In genomic region chr1:33018112-33018511, GRCh38 we compare ENCODE assay signal across 21 cellular contexts.
"Had no signal": no experiment of that assay in that cellular context is flagged by ENCODE, and none has a peak within 500 bp of the region (broad histone marks: within the 10 kb centered on the region; RNA-seq: fewer than 3 reads in every experiment).

No MANE protein-coding gene starts in this region.

- H3K9me3 Mint-ChIP-seq: activated B cell treated with CpG ODN at 0.5 μM for 24 hours; central memory CD8-positive, alpha-beta T cell; mesothelial cell of epicardium; nephron progenitor cell had no signal

- H3K4me3 Mint-ChIP-seq: activated B cell treated with CpG ODN at 0.5 μM for 24 hours; central memory CD8-positive, alpha-beta T cell; mesothelial cell of epicardium; nephron progenitor cell had no signal

- H3K4me1 Mint-ChIP-seq: activated B cell treated with CpG ODN at 0.5 μM for 24 hours; central memory CD8-positive, alpha-beta T cell; mesothelial cell of epicardium had no signal

- H3K27ac Mint-ChIP-seq: activated B cell treated with CpG ODN at 0.5 μM for 24 hours, mesothelial cell of epicardium, nephron progenitor cell had no signal

- H3K27me3 Mint-ChIP-seq: activated B cell treated with CpG ODN at 0.5 μM for 24 hours; central memory CD8-positive, alpha-beta T cell had no signal

- DNase-seq: activated B cell treated with CpG ODN at 0.5 μM for 24 hours; activated CD4-positive, alpha-beta T cell treated with anti-CD3 and anti-CD28 coated beads, Interleukin-2, amount 50 U/mL, for 4 hours; activated effector memory CD4-positive, alpha-beta T cell treated with Interleukin-2 at 50 U/mL for 16 hours; aorta; brain microvascular endothelial cell; gastrocnemius medialis; heart left ventricle; kidney; nephron progenitor cell; nucleus accumbens; Right ventricle myocardium superior; spleen; stimulated activated CD8-positive, alpha-beta memory T cell treated with anti-CD3 and anti-CD28 coated beads, Interleukin-4, amount 100 ng/mL, for 48 hours; stimulated activated naive CD4-positive, alpha-beta T cell treated with Interleukin-2 at 50 U/mL for 16 hours; SW 1271; T-helper 9 cell; transverse colon; uterus had no signal

- ATAC-seq: gastrocnemius medialis, left lobe of liver had no signal
